ENCODE assay signal across 30 cellular contexts in the genomic region with DNA sequence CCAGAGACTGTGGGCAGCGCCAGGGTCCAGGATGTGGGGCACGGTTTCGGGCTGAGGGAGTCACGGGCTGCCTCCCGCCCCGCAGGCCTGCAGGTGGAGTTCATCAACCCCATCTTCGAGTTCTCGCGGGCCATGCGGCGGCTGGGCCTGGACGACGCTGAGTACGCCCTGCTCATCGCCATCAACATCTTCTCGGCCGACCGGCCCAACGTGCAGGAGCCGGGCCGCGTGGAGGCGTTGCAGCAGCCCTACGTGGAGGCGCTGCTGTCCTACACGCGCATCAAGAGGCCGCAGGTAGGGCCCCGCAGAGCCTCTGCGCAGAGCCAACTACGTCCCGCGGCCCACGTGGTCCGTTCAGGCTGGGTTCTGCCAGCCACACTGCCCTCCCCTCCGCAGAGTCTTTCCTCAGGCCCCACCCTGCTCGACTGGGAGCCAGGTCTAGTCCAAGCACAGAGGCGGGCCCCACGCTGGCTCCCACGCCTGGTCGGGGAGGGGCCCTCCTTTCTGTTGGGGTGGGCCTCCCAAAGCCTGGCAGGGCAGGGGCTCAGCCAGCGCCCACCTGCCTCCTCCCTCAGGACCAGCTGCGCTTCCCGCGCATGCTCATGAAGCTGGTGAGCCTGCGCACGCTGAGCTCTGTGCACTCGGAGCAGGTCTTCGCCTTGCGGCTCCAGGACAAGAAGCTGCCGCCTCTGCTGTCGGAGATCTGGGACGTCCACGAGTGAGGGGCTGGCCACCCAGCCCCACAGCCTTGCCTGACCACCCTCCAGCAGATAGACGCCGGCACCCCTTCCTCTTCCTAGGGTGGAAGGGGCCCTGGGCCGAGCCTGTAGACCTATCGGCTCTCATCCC. TPM values are rescaled to one million over a fixed set of nuclear protein-coding genes. Genes with fewer than 3 reads are reported as not detected.
DNase-seq lines count a peak whose midpoint lies in the region; ATAC-seq, FAIRE-seq and TF ChIP-seq lines count a peak whose summit lies in the region.
"Had no signal": no experiment of that assay in that cellular context is flagged by ENCODE, and none has a peak within 500 bp of the region (broad histone marks: within the 10 kb centered on the region; RNA-seq: fewer than 3 reads in every experiment).

No MANE protein-coding gene starts in this region.

- peaks cover 30 to 43% of the 10 kb centered on the region in 2 donors for H3K4me1 Mint-ChIP-seq in natural killer cell
- H3K4me1 Mint-ChIP-seq in natural killer cell treated with Interleukin-12 subunit alpha and Interleukin-12 subunit beta and Interleukin-15 and Interleukin-18, amount 100 ng/mL, for 72 hours (ENCODE audit: low read depth in 2 of 2) = peaks cover 37 to 38% of the 10 kb centered on the region in 2 donors

- H2BK15ac ChIP-seq in neuronal stem cell (ENCODE audit: low read length) = no peak overlapping the region

- no peak overlapping the region for H2BK120ac ChIP-seq in neuronal stem cell (ENCODE audit: low read depth, low read length)

- H3K9me3 ChIP-seq in K562 (replicated peaks; ENCODE audit: control insufficient read depth, insufficient read depth, low read depth, low read length) (no peaks in the 10 kb centered on the region), neuronal stem cell (replicated peaks in 1 of 2; ENCODE audit: control insufficient read depth in 2 of 2, insufficient read depth in 1 of 2, low read depth in 1 of 2, low read length in 2 of 2) (no peaks in the 10 kb centered on the region)
- H3K9me3 ChIP-seq: BLaER1 treated with 17β-estradiol and CSF1 and Interleukin-3, amounts not matched to agents 10 nM and 100 nM had no signal

- H3K14ac ChIP-seq in neuronal stem cell (ENCODE audit: low read length) = no peak overlapping the region

- no TSS peak for BruUV-seq in K562 (replicated peaks; lab: Mats Ljungman, UMichigan)

- no peaks in the 10 kb centered on the region for H3K27me3 ChIP-seq in K562 (ENCODE audit: control insufficient read depth in 2 of 2, insufficient read depth in 2 of 2, low read length in 2 of 2)
- H3K27me3 ChIP-seq in neuronal stem cell (ENCODE audit: control insufficient read depth in 3 of 3, insufficient read depth in 3 of 3, low read depth in 1 of 3, low read length in 3 of 3) = peaks cover 0 to 2% (median 0%) of the 10 kb centered on the region in 3 experiments
- H3K27me3 ChIP-seq: BLaER1 treated with 17β-estradiol and CSF1 and Interleukin-3, amounts not matched to agents 10 nM and 100 nM had no signal

- DNase-seq in natural killer cell (no peak), K562 (ENCODE audit: extremely low read depth in 1 of 4, low spot score in 3 of 4) (peak in 1 of 4 experiments; percentile 11), neuronal stem cell (ENCODE audit: low spot score) (no peak), NCI-H524 (lab: John Stamatoyannopoulos, UW) (no peak)
- no peak for DNase-seq in natural killer cell treated with Interleukin-12 subunit alpha and Interleukin-12 subunit beta and Interleukin-15 and Interleukin-18, amount 100 ng/mL, for 72 hours (ENCODE audit: low spot score)
- DNase-seq in activated T-cell treated with anti-CD3 and anti-CD28 coated beads, Interleukin-2, amount 50 U/mL, for 1 hour = no peak
- DNase-seq: CD4-positive, alpha-beta memory T cell; COR-L47; DMS53; Kasumi-1; NCI-H1105; NCI-H1436 treated with DMSO at 0.1 percent for 48 hours; NCI-H187 treated with DMSO at 0.1 percent for 48 hours; NCI-H2107; NCI-H446; NCI-H526; NCI-H82; NK-92 treated with Interleukin-12 subunit alpha and Interleukin-12 subunit beta, amount 100 ng/mL, for 24 hours; PC-3; Right ventricle myocardium superior had no signal

- H3K18ac ChIP-seq in neuronal stem cell (ENCODE audit: low read length) = no peak overlapping the region

- no peak overlapping the region for H3K4ac ChIP-seq in neuronal stem cell (ENCODE audit: low read length)

- peaks cover 5% of the 10 kb centered on the region for H4K20me1 ChIP-seq in K562 (replicated peaks; ENCODE audit: control insufficient read depth, insufficient read depth, low read length)

- TF ChIP-seq RAD21 in K562 (CRISPR knock-in tag; conservative IDR thresholded peaks at IDR 0.05 in 1 of 2, IDR thresholded peaks at IDR 0.05 in 1 of 2) = no peak

- no peak for TF ChIP-seq EP300 in K562 (IDR thresholded peaks at IDR 0.05; ENCODE audit: low read length)

- CTCF ChIA-PET in K562 (lab: Yijun Ruan, JAX; ENCODE audit: low intra/inter-chr PET ratio) = no interaction called here

- POLR2A ChIA-PET in K562 (lab: Yijun Ruan, JAX) = no interaction called here

- H2AFZ ChIP-seq in K562 (ENCODE audit: low read depth, low read length) (no peak overlapping the region), neuronal stem cell (ENCODE audit: low read length) (no peak overlapping the region)

- no peak overlapping the region for H2BK5ac ChIP-seq in neuronal stem cell (ENCODE audit: low read length)

- peak overlapping the region; percentile 25 for H3K23ac ChIP-seq in neuronal stem cell (ENCODE audit: low read depth, low read length, poor library complexity)

- no peak for FAIRE-seq in K562 (lab: Jason Lieb, UNC)

- no peak overlapping the region for H2AK5ac ChIP-seq in neuronal stem cell (ENCODE audit: low read depth, low read length)

- H4K91ac ChIP-seq in neuronal stem cell (ENCODE audit: low read depth, low read length, poor library complexity) = peak overlapping the region; percentile 53

- 92% methylated on average over 37 of the region's 58 CpGs for WGBS in K562 (ENCODE audit: insufficient coverage, low coverage, missing lambda C conversion rate)
- WGBS in neuronal stem cell (ENCODE audit: extremely low coverage in 2 of 2, insufficient read length in 2 of 2, insufficient replicate concordance in 1 of 2), 2 donors = no CpG with 5 or more reads among the region's 58 CpGs

- H3K79me2 ChIP-seq in K562 (ENCODE audit: control insufficient read depth, insufficient read depth, low read length) = peaks cover 56% of the 10 kb centered on the region

- no peak for ATAC-seq in natural killer cell
- ATAC-seq in natural killer cell treated with Interleukin-12 subunit alpha and Interleukin-12 subunit beta and Interleukin-15 and Interleukin-18, amount 100 ng/mL, for 72 hours = no peak
- no peak for ATAC-seq in K562
- no peak for ATAC-seq in GM21786 (IDR thresholded peaks at IDR 0.05; ENCODE audit: unreplicated experiment)
- ATAC-seq: HCT116, PC-3 had no signal

- no peak overlapping the region for H3K4me3 Mint-ChIP-seq in natural killer cell
- H3K4me3 Mint-ChIP-seq in natural killer cell treated with Interleukin-12 subunit alpha and Interleukin-12 subunit beta and Interleukin-15 and Interleukin-18, amount 100 ng/mL, for 72 hours = no peak overlapping the region

- TF ChIP-seq CTCF in natural killer cell (IDR thresholded peaks at IDR 0.05) (no peak), K562 (IDR thresholded peaks at IDR 0.05 in 2 of 3, conservative IDR thresholded peaks at IDR 0.05 in 1 of 3; ENCODE audit: insufficient read depth in 2 of 3, low read depth in 1 of 3, low read length in 3 of 3) (no peak)

- intact Hi-C loops in natural killer cell (cut with micrococcal nuclease) = no loop called here
- intact Hi-C loops in K562 (cut with micrococcal nuclease) = no loop called here

- H3K9ac ChIP-seq in K562 (ENCODE audit: insufficient read depth in 1 of 2, low read depth in 2 of 2, low read length in 2 of 2) = peak overlapping the region in 1 of 2 experiments; percentile 56; a peak in 2 of 4 replicates
- H3K9ac ChIP-seq in neuronal stem cell (ENCODE audit: low read depth, low read length, poor library complexity) = no peak overlapping the region

- H3K36me3 ChIP-seq in K562 (ENCODE audit: control insufficient read depth, insufficient read depth, low read length) (peaks cover 74% of the 10 kb centered on the region), neuronal stem cell (replicated peaks in 1 of 2; ENCODE audit: control insufficient read depth in 2 of 2, insufficient read depth in 2 of 2, low read length in 2 of 2) (peaks cover 51 to 68% of the 10 kb centered on the region in 2 donors)

- H3K27ac Mint-ChIP-seq in natural killer cell = peak overlapping the region; percentile 51 to 97
- no peak overlapping the region for H3K27ac Mint-ChIP-seq in natural killer cell treated with Interleukin-12 subunit alpha and Interleukin-12 subunit beta and Interleukin-15 and Interleukin-18, amount 100 ng/mL, for 72 hours

- in situ Hi-C loops in K562 (cut with MboI) = no loop called here

- no peaks in the 10 kb centered on the region for H3K27me3 Mint-ChIP-seq in natural killer cell (ENCODE audit: low read depth in 2 of 2)
- H3K27me3 Mint-ChIP-seq in natural killer cell treated with Interleukin-12 subunit alpha and Interleukin-12 subunit beta and Interleukin-15 and Interleukin-18, amount 100 ng/mL, for 72 hours = no peaks in the 10 kb centered on the region
- H3K27me3 Mint-ChIP-seq: CD4-positive, alpha-beta memory T cell had no signal

- H3K9me1 ChIP-seq in K562 (ENCODE audit: control insufficient read depth, insufficient read depth, low read length) = no peaks in the 10 kb centered on the region

- no peak overlapping the region for H4K8ac ChIP-seq in neuronal stem cell (ENCODE audit: low read depth, low read length)

- no peak overlapping the region for H3K4me2 ChIP-seq in K562 (ENCODE audit: insufficient read depth, low read length)
- no peak overlapping the region for H3K4me2 ChIP-seq in neuronal stem cell (ENCODE audit: insufficient read depth, low read length, poor library complexity, severe bottlenecking)

- no peak for TF ChIP-seq POLR2A in K562 (conservative IDR thresholded peaks at IDR 0.05)

- H2BK12ac ChIP-seq in neuronal stem cell (ENCODE audit: low read length) = no peak overlapping the region

- peaks cover 10% of the 10 kb centered on the region for H3K79me1 ChIP-seq in neuronal stem cell (ENCODE audit: low read depth, low read length)

- H3K4me3 ChIP-seq in K562 = no peak overlapping the region
- H3K4me3 ChIP-seq in neuronal stem cell (ENCODE audit: low read length in 2 of 2) = no peak overlapping the region
- H3K4me3 ChIP-seq: BLaER1 treated with 17β-estradiol and CSF1 and Interleukin-3, amounts not matched to agents 10 nM and 100 nM had no signal

- H3K4me1 ChIP-seq in K562 (replicated peaks in 1 of 2; ENCODE audit: control insufficient read depth in 2 of 2, insufficient read depth in 2 of 2, low read length in 2 of 2) (peaks cover 22 to 81% of the 10 kb centered on the region in 2 experiments), neuronal stem cell (ENCODE audit: control insufficient read depth in 2 of 2, insufficient read depth in 1 of 2, low read depth in 1 of 2, low read length in 2 of 2) (peaks cover 8 to 12% of the 10 kb centered on the region in 2 donors)

- H3K36me3 Mint-ChIP-seq in natural killer cell = no peaks in the 10 kb centered on the region
- H3K36me3 Mint-ChIP-seq in natural killer cell treated with Interleukin-12 subunit alpha and Interleukin-12 subunit beta and Interleukin-15 and Interleukin-18, amount 100 ng/mL, for 72 hours = peaks cover 19% of the 10 kb centered on the region

- no peaks in the 10 kb centered on the region for H3K9me3 Mint-ChIP-seq in natural killer cell
- H3K9me3 Mint-ChIP-seq in natural killer cell treated with Interleukin-12 subunit alpha and Interleukin-12 subunit beta and Interleukin-15 and Interleukin-18, amount 100 ng/mL, for 72 hours = no peaks in the 10 kb centered on the region

- H3K27ac ChIP-seq in K562 (ENCODE audit: extremely low read depth, low read depth, low read length) (no peak overlapping the region), neuronal stem cell (replicated peaks; ENCODE audit: low read length) (no peak overlapping the region)

RNA-seq across cellular contexts. Expression of a gene that starts 2.0 kb away (rescaled TPM):
- 10 to 100 TPM; 26.1 to 32.0 (median 30.2) TPM for total RNA-seq in natural killer cell
- total RNA-seq in natural killer cell treated with Interleukin-12 subunit alpha and Interleukin-12 subunit beta and Interleukin-15 and Interleukin-18, amount 100 ng/mL, for 72 hours = 100 to 1,000 TPM in 1 of 2 donors, 10 to 100 TPM in 1; 80.0 to 246 TPM
- 79.9 and 373 TPM in 2 replicates for total RNA-seq in K562 (2011; cell fraction: chromatin; rRNA removed; ENCODE audit: low replicate concordance)
- 460 and 477 TPM in 2 replicates for total RNA-seq in K562 (2011; cell fraction: nucleolus; rRNA removed)
- 147 and 179 TPM in 2 replicates for total RNA-seq in K562 (2011; cell fraction: nucleoplasm; rRNA removed)
- total RNA-seq in K562 (2014; rRNA removed) = 258 and 338 TPM in 2 replicates
- total RNA-seq in K562 (2014; rRNA removed; fragmentation: Illumina TruSeq; extraction: Trizol) = 15.3 and 28.3 TPM in 2 replicates
- 89.4 and 95.2 TPM in 2 replicates for total RNA-seq in K562 (2015; rRNA removed; fragmentation: Illumina TruSeq; extraction: Trizol)
- 296 and 312 TPM in 2 replicates for total RNA-seq in K562 (2021)
- 45.2 and 88.6 TPM in 2 replicates for polyA plus RNA-seq in K562 (2011; rRNA removed)
- 86.2 and 222 TPM in 2 replicates for polyA plus RNA-seq in K562 (2011; cell fraction: cytosol; rRNA removed)
- 460 and 607 TPM in 2 replicates for polyA plus RNA-seq in K562 (2011; cell fraction: nucleus; rRNA removed)
- polyA plus RNA-seq in K562 (2012) = 164 and 224 TPM in 2 replicates
- 47.8 and 97.9 TPM in 2 replicates for polyA plus RNA-seq in K562 (2014; fragmentation: Illumina TruSeq; extraction: Trizol)
- 1 to 10 TPM; 1.3 to 6.4 TPM for polyA plus RNA-seq in K562 (2014; fragmentation: Nextera tagmentation; extraction: Ambion mirVana)
- polyA plus RNA-seq in K562 (2014; rRNA removed) = 161 and 163 TPM in 2 replicates
- 33.3 and 52.7 TPM in 2 replicates for polyA minus RNA-seq in K562 (2011; rRNA and poly(A)+ RNA removed)
- polyA minus RNA-seq in K562 (2011; cell fraction: cytosol; rRNA and poly(A)+ RNA removed) = 165 and 236 TPM in 2 replicates
- polyA minus RNA-seq in K562 (2011; cell fraction: nucleus; rRNA and poly(A)+ RNA removed) = 166 and 171 TPM in 2 replicates
- 60.2 TPM for polyA plus RNA-seq in neuronal stem cell (2013, experiment 1 of 2)
- polyA plus RNA-seq in neuronal stem cell (2013, experiment 2 of 2) = 61.7 TPM

RNA-seq across cellular contexts. Expression of a gene that starts 5.8 kb away (rescaled TPM):
- 100 to 1,000 TPM; 185 to 217 (median 211) TPM for total RNA-seq in natural killer cell
- 10 to 100 TPM; 84.5 to 91.9 TPM for total RNA-seq in natural killer cell treated with Interleukin-12 subunit alpha and Interleukin-12 subunit beta and Interleukin-15 and Interleukin-18, amount 100 ng/mL, for 72 hours
- total RNA-seq in K562 (2011; cell fraction: chromatin; rRNA removed; ENCODE audit: low replicate concordance) = 31.6 and 83.2 TPM in 2 replicates
- total RNA-seq in K562 (2011; cell fraction: nucleolus; rRNA removed) = 66.3 and 72.5 TPM in 2 replicates
- total RNA-seq in K562 (2011; cell fraction: nucleoplasm; rRNA removed) = 41.0 and 45.6 TPM in 2 replicates
- total RNA-seq in K562 (2014; rRNA removed) = 51.4 and 68.1 TPM in 2 replicates
- total RNA-seq in K562 (2014; rRNA removed; fragmentation: Illumina TruSeq; extraction: Trizol) = 10.6 and 12.3 TPM in 2 replicates
- total RNA-seq in K562 (2015; rRNA removed; fragmentation: Illumina TruSeq; extraction: Trizol) = 32.9 and 35.0 TPM in 2 replicates
- total RNA-seq in K562 (2021) = 56.7 and 58.2 TPM in 2 replicates
- 24.0 and 37.5 TPM in 2 replicates for polyA plus RNA-seq in K562 (2011; rRNA removed)
- polyA plus RNA-seq in K562 (2011; cell fraction: cytosol; rRNA removed) = 42.2 and 70.3 TPM in 2 replicates
- 71.7 and 110 TPM in 2 replicates for polyA plus RNA-seq in K562 (2011; cell fraction: nucleus; rRNA removed)
- polyA plus RNA-seq in K562 (2012) = 51.4 and 65.3 TPM in 2 replicates
- polyA plus RNA-seq in K562 (2014; fragmentation: Illumina TruSeq; extraction: Trizol) = 23.8 and 51.0 TPM in 2 replicates
- polyA plus RNA-seq in K562 (2014; fragmentation: Nextera tagmentation; extraction: Ambion mirVana) = 1 to 10 TPM in 1 of 2 experiments, under 1 TPM in 1; 0.11 to 1.5 TPM
- polyA plus RNA-seq in K562 (2014; rRNA removed) = 61.9 and 73.8 TPM in 2 replicates
- polyA minus RNA-seq in K562 (2011; rRNA and poly(A)+ RNA removed) = 12.7 and 17.8 TPM in 2 replicates
- polyA minus RNA-seq in K562 (2011; cell fraction: cytosol; rRNA and poly(A)+ RNA removed) = 15.7 and 17.4 TPM in 2 replicates
- polyA minus RNA-seq in K562 (2011; cell fraction: nucleus; rRNA and poly(A)+ RNA removed) = 28.8 and 37.7 TPM in 2 replicates
- 15.5 TPM for polyA plus RNA-seq in neuronal stem cell (2013, experiment 1 of 2)
- polyA plus RNA-seq in neuronal stem cell (2013, experiment 2 of 2) = 15.1 TPM

RNA-seq across cellular contexts. Expression of a gene that starts 16.7 kb away (rescaled TPM):
- total RNA-seq in natural killer cell = 1 to 10 TPM in 1 of 3 donors, under 1 TPM in 2; 0.94 to 1.3 (median 0.95) TPM
- 10 to 100 TPM in 1 of 2 donors, 1 to 10 TPM in 1; 2.4 to 12.4 TPM for total RNA-seq in natural killer cell treated with Interleukin-12 subunit alpha and Interleukin-12 subunit beta and Interleukin-15 and Interleukin-18, amount 100 ng/mL, for 72 hours
- 3.9 and 8.3 TPM in 2 replicates for total RNA-seq in K562 (2011; cell fraction: chromatin; rRNA removed; ENCODE audit: low replicate concordance)
- 5.0 and 5.5 TPM in 2 replicates for total RNA-seq in K562 (2011; cell fraction: nucleolus; rRNA removed)
- 3.6 and 5.6 TPM in 2 replicates for total RNA-seq in K562 (2011; cell fraction: nucleoplasm; rRNA removed)
- total RNA-seq in K562 (2014; rRNA removed) = 0.41 and 0.78 TPM in 2 replicates
- 0.45 and 0.65 TPM in 2 replicates for total RNA-seq in K562 (2014; rRNA removed; fragmentation: Illumina TruSeq; extraction: Trizol)
- 0.45 and 0.76 TPM in 2 replicates for total RNA-seq in K562 (2015; rRNA removed; fragmentation: Illumina TruSeq; extraction: Trizol)
- total RNA-seq in K562 (2021) = 1.9 and 2.3 TPM in 2 replicates
- polyA plus RNA-seq in K562 (2011; rRNA removed) = 1.2 and 1.9 TPM in 2 replicates
- polyA plus RNA-seq in K562 (2011; cell fraction: cytosol; rRNA removed) = 1.4 and 1.9 TPM in 2 replicates
- polyA plus RNA-seq in K562 (2011; cell fraction: nucleus; rRNA removed) = 11.3 and 12.5 TPM in 2 replicates
- polyA plus RNA-seq in K562 (2012) = 2.0 and 3.0 TPM in 2 replicates
- polyA plus RNA-seq in K562 (2014; fragmentation: Illumina TruSeq; extraction: Trizol) = 0.89 and 1.1 TPM in 2 replicates
- under 1 TPM; 0.25 to 0.49 TPM for polyA plus RNA-seq in K562 (2014; fragmentation: Nextera tagmentation; extraction: Ambion mirVana)
- 0.69 and 1.6 TPM in 2 replicates for polyA plus RNA-seq in K562 (2014; rRNA removed)
- polyA minus RNA-seq in K562 (2011; rRNA and poly(A)+ RNA removed) = 0.42 and 0.57 TPM in 2 replicates
- polyA minus RNA-seq in K562 (2011; cell fraction: cytosol; rRNA and poly(A)+ RNA removed) = 1.5 TPM in 1 of 2 replicates, not detected in the other
- 2.0 and 2.2 TPM in 2 replicates for polyA minus RNA-seq in K562 (2011; cell fraction: nucleus; rRNA and poly(A)+ RNA removed)
- 0.84 TPM for polyA plus RNA-seq in neuronal stem cell (2013, experiment 1 of 2)
- 0.72 TPM for polyA plus RNA-seq in neuronal stem cell (2013, experiment 2 of 2)
- total RNA-seq: Daoy had no signal

RNA-seq across cellular contexts. Expression of a gene that starts 36.6 kb away (rescaled TPM):
- 1 to 10 TPM in 1 of 3 donors, under 1 TPM in 2; 0.77 to 2.8 (median 0.78) TPM for total RNA-seq in natural killer cell
- 1 to 10 TPM in 1 of 2 donors, under 1 TPM in 1; 0.38 to 4.2 TPM for total RNA-seq in natural killer cell treated with Interleukin-12 subunit alpha and Interleukin-12 subunit beta and Interleukin-15 and Interleukin-18, amount 100 ng/mL, for 72 hours
- total RNA-seq in K562 (2011; cell fraction: chromatin; rRNA removed; ENCODE audit: low replicate concordance) = 2.3 and 8.3 TPM in 2 replicates
- 4.6 and 5.2 TPM in 2 replicates for total RNA-seq in K562 (2011; cell fraction: nucleolus; rRNA removed)
- 3.9 and 4.4 TPM in 2 replicates for total RNA-seq in K562 (2011; cell fraction: nucleoplasm; rRNA removed)
- 0.33 and 0.45 TPM in 2 replicates for total RNA-seq in K562 (2014; rRNA removed)
- 0.22 and 0.25 TPM in 2 replicates for total RNA-seq in K562 (2014; rRNA removed; fragmentation: Illumina TruSeq; extraction: Trizol)
- total RNA-seq in K562 (2015; rRNA removed; fragmentation: Illumina TruSeq; extraction: Trizol) = 0.40 and 0.45 TPM in 2 replicates
- 1.0 and 1.3 TPM in 2 replicates for total RNA-seq in K562 (2021)
- polyA plus RNA-seq in K562 (2011; rRNA removed) = 0.46 and 0.60 TPM in 2 replicates
- polyA plus RNA-seq in K562 (2011; cell fraction: cytosol; rRNA removed) = 0.41 and 0.94 TPM in 2 replicates
- 2.5 and 7.6 TPM in 2 replicates for polyA plus RNA-seq in K562 (2011; cell fraction: nucleus; rRNA removed)
- polyA plus RNA-seq in K562 (2012) = 0.53 and 1.1 TPM in 2 replicates
- 0.24 and 0.76 TPM in 2 replicates for polyA plus RNA-seq in K562 (2014; fragmentation: Illumina TruSeq; extraction: Trizol)
- under 1 TPM in 1 of 2 experiments, not detected in 1; 0.06 TPM for polyA plus RNA-seq in K562 (2014; fragmentation: Nextera tagmentation; extraction: Ambion mirVana)
- 0.53 and 0.92 TPM in 2 replicates for polyA plus RNA-seq in K562 (2014; rRNA removed)
- 0.06 and 0.07 TPM in 2 replicates for polyA minus RNA-seq in K562 (2011; rRNA and poly(A)+ RNA removed)
- not detected in 2 replicates for polyA minus RNA-seq in K562 (2011; cell fraction: cytosol; rRNA and poly(A)+ RNA removed)
- polyA minus RNA-seq in K562 (2011; cell fraction: nucleus; rRNA and poly(A)+ RNA removed) = 0.33 and 0.94 TPM in 2 replicates
- 0.08 TPM for polyA plus RNA-seq in neuronal stem cell (2013, experiment 1 of 2)
- 0.17 TPM for polyA plus RNA-seq in neuronal stem cell (2013, experiment 2 of 2)
- total RNA-seq: CD4-positive, alpha-beta memory T cell; Daoy; HT-29; M059J; PC-3; Right ventricle myocardium superior; SK-MEL-5 had no signal

RNA-seq across cellular contexts. Expression of a gene that starts 50.6 kb away (rescaled TPM):
- under 1 TPM in 2 of 3 donors, not detected in 1; 0.09 to 0.15 TPM for total RNA-seq in natural killer cell
- total RNA-seq in natural killer cell treated with Interleukin-12 subunit alpha and Interleukin-12 subunit beta and Interleukin-15 and Interleukin-18, amount 100 ng/mL, for 72 hours = under 1 TPM in 1 of 2 donors, not detected in 1; 0.50 TPM
- 0.30 and 0.67 TPM in 2 replicates for total RNA-seq in K562 (2011; cell fraction: chromatin; rRNA removed; ENCODE audit: low replicate concordance)
- not detected in 2 replicates for total RNA-seq in K562 (2011; cell fraction: nucleolus; rRNA removed)
- not detected in 2 replicates for total RNA-seq in K562 (2011; cell fraction: nucleoplasm; rRNA removed)
- total RNA-seq in K562 (2014; rRNA removed) = not detected in 2 replicates
- total RNA-seq in K562 (2014; rRNA removed; fragmentation: Illumina TruSeq; extraction: Trizol) = not detected in 2 replicates
- total RNA-seq in K562 (2015; rRNA removed; fragmentation: Illumina TruSeq; extraction: Trizol) = not detected in 2 replicates
- total RNA-seq in K562 (2021) = 0.04 TPM in 1 of 2 replicates, not detected in the other
- 0.14 and 0.19 TPM in 2 replicates for polyA plus RNA-seq in K562 (2011; rRNA removed)
- 0.06 and 0.07 TPM in 2 replicates for polyA plus RNA-seq in K562 (2011; cell fraction: cytosol; rRNA removed)
- polyA plus RNA-seq in K562 (2011; cell fraction: nucleus; rRNA removed) = 0.31 and 0.60 TPM in 2 replicates
- polyA plus RNA-seq in K562 (2012) = 0.01 TPM in 1 of 2 replicates, not detected in the other
- not detected in 2 replicates for polyA plus RNA-seq in K562 (2014; fragmentation: Illumina TruSeq; extraction: Trizol)
- polyA plus RNA-seq in K562 (2014; fragmentation: Nextera tagmentation; extraction: Ambion mirVana) = not detected
- 0.01 TPM in 1 of 2 replicates, not detected in the other for polyA plus RNA-seq in K562 (2014; rRNA removed)
- 0.06 TPM in 1 of 2 replicates, not detected in the other for polyA minus RNA-seq in K562 (2011; rRNA and poly(A)+ RNA removed)
- polyA minus RNA-seq in K562 (2011; cell fraction: cytosol; rRNA and poly(A)+ RNA removed) = not detected in 2 replicates
- 0.22 TPM in 1 of 2 replicates, not detected in the other for polyA minus RNA-seq in K562 (2011; cell fraction: nucleus; rRNA and poly(A)+ RNA removed)
- polyA plus RNA-seq in neuronal stem cell (2013, experiment 1 of 2) = 1.0 TPM
- 1.2 TPM for polyA plus RNA-seq in neuronal stem cell (2013, experiment 2 of 2)
- total RNA-seq: A172; CD4-positive, alpha-beta memory T cell; Daoy; G401; H4; HT-29; M059J; PC-3; Right ventricle myocardium superior; SK-MEL-5 had no signal

Comparison
In these comparisons a context has a peak if more than half of its experiments do, and no peak if none do; other contexts are left out.
1. H3K27ac Mint-ChIP-seq: peak in natural killer cell (2 of 2); none in natural killer cell treated with Interleukin-12 subunit alpha and Interleukin-12 subunit beta and Interleukin-15 and Interleukin-18, amount 100 ng/mL, for 72 hours (0 of 2).